In the genomic region with DNA sequence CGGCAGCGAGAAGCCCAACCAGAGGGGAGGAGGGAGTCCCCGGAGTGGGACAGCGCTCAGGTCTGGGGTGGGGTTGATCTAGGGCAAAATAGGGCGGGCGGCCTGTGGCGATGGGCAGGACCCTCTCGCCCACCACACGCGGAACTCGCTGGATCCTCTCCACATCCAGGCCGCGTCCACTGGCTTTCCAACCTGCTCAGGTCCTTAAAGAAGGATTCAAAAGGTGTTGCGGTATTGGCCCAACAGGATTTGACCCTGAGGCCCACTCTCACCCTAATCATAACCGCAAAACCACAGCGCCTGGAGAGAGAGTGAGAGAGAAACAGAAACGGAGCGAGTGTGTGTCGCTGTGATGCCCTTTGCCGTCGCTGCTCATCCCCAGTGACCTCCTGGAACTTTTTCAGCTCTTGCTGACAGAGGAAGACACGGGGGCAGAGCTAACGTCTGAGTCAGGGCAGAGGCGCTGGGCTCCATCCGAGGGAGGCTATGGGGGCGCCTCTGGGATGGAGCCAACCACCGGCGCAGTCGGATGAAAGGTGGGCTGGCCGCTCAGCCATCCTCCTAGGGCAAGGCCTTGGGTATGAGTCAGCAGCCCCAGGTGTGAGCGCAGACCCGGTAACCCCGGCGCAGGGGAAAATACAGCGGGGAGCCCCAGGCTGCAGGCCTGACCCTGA, we compare ENCODE assay signal across 8 cellular contexts. TPM values are rescaled to one million over a fixed set of nuclear protein-coding genes. Genes with fewer than 3 reads are reported as not detected.
DNase-seq lines count a peak whose midpoint lies in the region; ATAC-seq and TF ChIP-seq lines count a peak whose summit lies in the region.

No MANE protein-coding gene starts in this region.

- no peak for TF ChIP-seq EP300 in sigmoid colon (IDR thresholded peaks at IDR 0.05)

- WGBS in sigmoid colon, 2 donors, result 3 to 9% methylated on average over 35 of the region's 35 CpGs

- H3K27me3 Mint-ChIP-seq in dendritic cell treated with granulocyte-macrophage colony-stimulating factor and Interleukin-4, amounts not matched to agents 40 ng/mL and 50 ng/mL, for 4 days, result peaks cover 95% of the 10 kb centered on the region

- H3K27ac ChIP-seq in sigmoid colon (no peak overlapping the region), WERI-Rb-1 (no peak overlapping the region)

- no peak overlapping the region for H3K27ac Mint-ChIP-seq in dendritic cell treated with granulocyte-macrophage colony-stimulating factor and Interleukin-4, amounts not matched to agents 40 ng/mL and 50 ng/mL, for 4 days

- TF ChIP-seq CTCF in sigmoid colon (IDR thresholded peaks at IDR 0.05) (no peak), WERI-Rb-1 (IDR thresholded peaks at IDR 0.05; ENCODE audit: low read depth, low read length) (no peak)

- peaks cover 0 to 34% (median 19%) of the 10 kb centered on the region in 4 donors for H3K4me1 ChIP-seq in sigmoid colon

- no peaks in the 10 kb centered on the region for H3K9me3 Mint-ChIP-seq in dendritic cell treated with granulocyte-macrophage colony-stimulating factor and Interleukin-4, amounts not matched to agents 40 ng/mL and 50 ng/mL, for 4 days

- H3K4me3 ChIP-seq in sigmoid colon, result peak overlapping the region in 2 of 4 donors; percentile 5 to 20
- no peak overlapping the region for H3K4me3 ChIP-seq in WERI-Rb-1 (ENCODE audit: low read depth, low read length)

- peak overlapping the region; percentile 27 for H3K4me3 Mint-ChIP-seq in dendritic cell treated with granulocyte-macrophage colony-stimulating factor and Interleukin-4, amounts not matched to agents 40 ng/mL and 50 ng/mL, for 4 days

- H3K4me1 Mint-ChIP-seq in dendritic cell treated with granulocyte-macrophage colony-stimulating factor and Interleukin-4, amounts not matched to agents 40 ng/mL and 50 ng/mL, for 4 days (ENCODE audit: low read depth), result peaks cover 30% of the 10 kb centered on the region

- intact Hi-C loops in dendritic cell treated with granulocyte-macrophage colony-stimulating factor and Interleukin-4, amounts not matched to agents 40 ng/mL and 50 ng/mL, for 4 days (cut with micrococcal nuclease), result no loop called here
- intact Hi-C loops in sigmoid colon (cut with DNase I), result no loop called here

- H3K36me3 Mint-ChIP-seq in dendritic cell treated with granulocyte-macrophage colony-stimulating factor and Interleukin-4, amounts not matched to agents 40 ng/mL and 50 ng/mL, for 4 days (ENCODE audit: low read depth), result no peaks in the 10 kb centered on the region

- H3K36me3 ChIP-seq in sigmoid colon (no peaks in the 10 kb centered on the region), WERI-Rb-1 (no peaks in the 10 kb centered on the region)

- TF ChIP-seq POLR2A in sigmoid colon (IDR thresholded peaks at IDR 0.05), result no peak

- DNase-seq in RPMI8226 (peak; percentile 88), sigmoid colon (peak; percentile 52), WERI-Rb-1 (no peak), NCI-H2196 (lab: John Stamatoyannopoulos, UW; ENCODE audit: unreplicated experiment) (no peak), NCI-H510A treated with DMSO at 0.1 percent for 48 hours (lab: John Stamatoyannopoulos, UW) (no peak), CD1c-positive myeloid dendritic cell (ENCODE audit: extremely low spot score) (no peak)

- no peaks in the 10 kb centered on the region for H3K9me3 ChIP-seq in sigmoid colon
- no peaks in the 10 kb centered on the region for H3K9me3 ChIP-seq in WERI-Rb-1 (ENCODE audit: severe bottlenecking)

- H3K27me3 ChIP-seq in sigmoid colon, result peaks cover 72 to 87% (median 72%) of the 10 kb centered on the region in 3 donors
- peaks cover 7% of the 10 kb centered on the region for H3K27me3 ChIP-seq in WERI-Rb-1 (ENCODE audit: insufficient read depth, low read depth, severe bottlenecking)

- peak; percentile 47 for ATAC-seq in GM19452 (IDR thresholded peaks at IDR 0.05; ENCODE audit: unreplicated experiment)

RNA-seq across cellular contexts. Expression of gene OR1F1, which starts 16.7 kb away (rescaled TPM):
- total RNA-seq in sigmoid colon, result not detected
- not detected for polyA plus RNA-seq in sigmoid colon

RNA-seq across cellular contexts. Expression of gene ZNF213, which starts 36.5 kb away (rescaled TPM):
- 10 to 100 TPM in 1 of 4 donors, 1 to 10 TPM in 3; 2.6 to 10.5 (median 5.0) TPM for total RNA-seq in sigmoid colon
- 10 to 100 TPM in 1 of 3 donors, 1 to 10 TPM in 2; 7.2 to 11.3 (median 7.2) TPM for polyA plus RNA-seq in sigmoid colon

RNA-seq across cellular contexts. Expression of gene ZNF205, which starts 58.9 kb away (rescaled TPM):
- total RNA-seq in sigmoid colon, result 10 to 100 TPM; 15.8 to 17.5 (median 16.7) TPM
- polyA plus RNA-seq in sigmoid colon, result 10 to 100 TPM in 2 of 3 donors, 1 to 10 TPM in 1; 6.6 to 12.6 (median 10.9) TPM

Comparison
In these comparisons a context has a peak if more than half of its experiments do, and no peak if none do; other contexts are left out.
1. DNase-seq: peak in RPMI8226 (single experiment) and sigmoid colon (single experiment); none in WERI-Rb-1 (single experiment), NCI-H2196 (single experiment), NCI-H510A treated with DMSO at 0.1 percent for 48 hours (single experiment) and CD1c-positive myeloid dendritic cell (single experiment).